1 cellular context compared by ENCODE assay signal in the genomic region with DNA sequence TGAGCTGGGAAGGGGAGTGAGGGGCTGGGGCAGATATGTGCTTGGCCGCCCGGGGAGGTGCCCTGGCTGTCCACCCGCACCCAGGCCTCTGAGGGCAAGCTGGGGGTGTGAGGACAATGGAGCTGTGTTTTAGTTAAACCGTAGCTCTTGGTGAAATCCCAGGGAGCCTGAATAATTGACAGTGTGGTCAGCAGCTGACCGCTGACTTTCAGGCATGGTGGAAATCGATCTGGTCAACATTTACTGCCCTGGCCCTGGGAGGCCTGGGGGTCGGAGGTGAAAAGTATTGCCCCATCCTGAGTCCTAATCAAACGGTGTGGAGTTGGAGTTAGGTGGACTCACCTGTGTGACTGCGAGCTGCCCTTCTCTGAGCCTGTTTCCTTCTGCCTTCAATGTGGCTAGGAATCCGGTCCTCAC.
TF ChIP-seq lines count a peak whose summit lies in the region.

No MANE protein-coding gene starts in this region.

TF ChIP-seq in IMR-90, 13 proteins besides CTCF, POLR2A, EP300 and RAD21:
- TF ChIP-seq, protein P1, sequence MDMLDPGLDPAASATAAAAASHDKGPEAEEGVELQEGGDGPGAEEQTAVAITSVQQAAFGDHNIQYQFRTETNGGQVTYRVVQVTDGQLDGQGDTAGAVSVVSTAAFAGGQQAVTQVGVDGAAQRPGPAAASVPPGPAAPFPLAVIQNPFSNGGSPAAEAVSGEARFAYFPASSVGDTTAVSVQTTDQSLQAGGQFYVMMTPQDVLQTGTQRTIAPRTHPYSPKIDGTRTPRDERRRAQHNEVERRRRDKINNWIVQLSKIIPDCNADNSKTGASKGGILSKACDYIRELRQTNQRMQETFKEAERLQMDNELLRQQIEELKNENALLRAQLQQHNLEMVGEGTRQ (IDR thresholded peaks at IDR 0.05; ENCODE audit: low read depth, low read length): no peak
- TF ChIP-seq MAFK (IDR thresholded peaks at IDR 0.05; ENCODE audit: low read depth, low read length): no peak
- TF ChIP-seq BHLHE40 (IDR thresholded peaks at IDR 0.05; ENCODE audit: low read depth, low read length): no peak
- no peak for TF ChIP-seq RCOR1 (IDR thresholded peaks at IDR 0.05; ENCODE audit: insufficient replicate concordance, low read length)
TF ChIP-seq in IMR-90: peak in this region for 0.
